In the genomic region with DNA sequence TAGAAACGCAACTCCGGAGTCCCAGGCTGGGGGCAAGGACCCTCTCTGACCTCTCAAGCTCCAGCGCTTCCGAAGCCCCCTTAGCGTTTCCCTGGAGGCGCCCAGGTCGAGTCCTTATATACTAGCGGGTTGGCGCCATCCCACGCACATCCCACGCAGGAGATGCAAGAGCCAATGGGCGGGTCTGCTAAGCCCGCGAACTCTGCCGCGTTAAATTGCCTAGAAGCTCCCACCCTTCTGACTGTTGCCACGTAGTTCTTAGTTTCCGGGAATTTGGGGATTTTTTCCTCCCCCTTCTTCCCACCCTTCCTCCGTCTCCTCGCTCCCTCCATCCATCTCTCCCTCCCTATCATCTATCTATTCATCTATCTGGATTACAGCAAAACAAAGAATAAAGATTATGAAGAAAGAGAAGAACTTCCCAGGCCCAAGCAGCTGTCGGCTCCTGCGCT, we compare ENCODE assay signal across 8 cellular contexts. TPM values are rescaled to one million over a fixed set of nuclear protein-coding genes. Genes with fewer than 3 reads are reported as not detected.
A peak's percentile ranks its signal among the peaks of the same experiment; 100 is the strongest.
DNase-seq lines count a peak whose midpoint lies in the region; ATAC-seq and TF ChIP-seq lines count a peak whose summit lies in the region.

A gene with protein sequence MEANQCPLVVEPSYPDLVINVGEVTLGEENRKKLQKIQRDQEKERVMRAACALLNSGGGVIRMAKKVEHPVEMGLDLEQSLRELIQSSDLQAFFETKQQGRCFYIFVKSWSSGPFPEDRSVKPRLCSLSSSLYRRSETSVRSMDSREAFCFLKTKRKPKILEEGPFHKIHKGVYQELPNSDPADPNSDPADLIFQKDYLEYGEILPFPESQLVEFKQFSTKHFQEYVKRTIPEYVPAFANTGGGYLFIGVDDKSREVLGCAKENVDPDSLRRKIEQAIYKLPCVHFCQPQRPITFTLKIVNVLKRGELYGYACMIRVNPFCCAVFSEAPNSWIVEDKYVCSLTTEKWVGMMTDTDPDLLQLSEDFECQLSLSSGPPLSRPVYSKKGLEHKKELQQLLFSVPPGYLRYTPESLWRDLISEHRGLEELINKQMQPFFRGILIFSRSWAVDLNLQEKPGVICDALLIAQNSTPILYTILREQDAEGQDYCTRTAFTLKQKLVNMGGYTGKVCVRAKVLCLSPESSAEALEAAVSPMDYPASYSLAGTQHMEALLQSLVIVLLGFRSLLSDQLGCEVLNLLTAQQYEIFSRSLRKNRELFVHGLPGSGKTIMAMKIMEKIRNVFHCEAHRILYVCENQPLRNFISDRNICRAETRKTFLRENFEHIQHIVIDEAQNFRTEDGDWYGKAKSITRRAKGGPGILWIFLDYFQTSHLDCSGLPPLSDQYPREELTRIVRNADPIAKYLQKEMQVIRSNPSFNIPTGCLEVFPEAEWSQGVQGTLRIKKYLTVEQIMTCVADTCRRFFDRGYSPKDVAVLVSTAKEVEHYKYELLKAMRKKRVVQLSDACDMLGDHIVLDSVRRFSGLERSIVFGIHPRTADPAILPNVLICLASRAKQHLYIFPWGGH (minus strand): TSS at position 90 of the 452 bp plus-strand sequence. CDS start 9,814 bp downstream, outside the sequence.

- ATAC-seq in GM21381 (IDR thresholded peaks at IDR 0.05; ENCODE audit: unreplicated experiment): peak; percentile 58
- ATAC-seq in activated CD4-positive, alpha-beta T cell treated with anti-CD3 and anti-CD28 coated beads for 36 hours: peak; percentile 70

- TF ChIP-seq CTCF in BJ (IDR thresholded peaks at IDR 0.05; ENCODE audit: insufficient read depth, low read depth, low read length): no peak

- CTCF ChIA-PET in BJ (lab: Yijun Ruan, JAX): interaction anchor here (0.5 kb wide), 1 partner anchor 1015 kb away, joined by 3 read pairs; no protein-coding TSS in a partner anchor
- CTCF ChIA-PET in activated CD4-positive, alpha-beta T cell treated with anti-CD3 and anti-CD28 coated beads for 36 hours (lab: Charles Lee): interaction anchor here (0.5 to 1.3 kb wide), 10 partner anchors 30 to 936 kb away, joined by 3 to 5 read pairs (median 4); a partner anchor contains a TSS

- H3K9me3 Mint-ChIP-seq in activated CD4-positive, alpha-beta T cell treated with anti-CD3 and anti-CD28 coated beads for 36 hours (ENCODE audit: low read depth): peaks cover 20% of the 10 kb centered on the region

- peaks cover 37% of the 10 kb centered on the region for H3K36me3 Mint-ChIP-seq in activated CD4-positive, alpha-beta T cell treated with anti-CD3 and anti-CD28 coated beads for 36 hours (ENCODE audit: low read depth)

- POLR2A ChIA-PET in BJ (lab: Charles Lee): no interaction called here
- POLR2A ChIA-PET in activated CD4-positive, alpha-beta T cell treated with anti-CD3 and anti-CD28 coated beads for 36 hours (lab: Charles Lee): interaction anchor here (0.5 to 2.6 kb wide), 14 partner anchors 10 to 301 kb away, joined by 3 to 32 read pairs (median 3); a partner anchor contains a TSS

- intact Hi-C loops in activated CD4-positive, alpha-beta T cell treated with anti-CD3 and anti-CD28 coated beads for 36 hours (cut with DNase I, micrococcal nuclease): loop anchor here (1.0 to 10.0 kb wide), 14 partner anchors 59 to 1171 kb away; a partner anchor contains a TSS

- H3K27me3 Mint-ChIP-seq in activated CD4-positive, alpha-beta T cell treated with anti-CD3 and anti-CD28 coated beads for 36 hours: peaks cover 1% of the 10 kb centered on the region

- H3K36me3 ChIP-seq in BJ (ENCODE audit: control insufficient read depth, insufficient read depth, low read length): peaks cover 1% of the 10 kb centered on the region; the same call in 1 of the 2 replicates

- H3K4me1 Mint-ChIP-seq in activated CD4-positive, alpha-beta T cell treated with anti-CD3 and anti-CD28 coated beads for 36 hours: peaks cover 50% of the 10 kb centered on the region

- peak within 1 kb of the TSS; percentile 85 for H3K4me3 Mint-ChIP-seq in activated CD4-positive, alpha-beta T cell treated with anti-CD3 and anti-CD28 coated beads for 36 hours

- H3K27me3 ChIP-seq in BJ (ENCODE audit: control insufficient read depth, insufficient read depth, low read length): no peaks in the 10 kb centered on the region

- H3K27ac Mint-ChIP-seq in activated CD4-positive, alpha-beta T cell treated with anti-CD3 and anti-CD28 coated beads for 36 hours: peak within 1 kb of the TSS; percentile 98

- DNase-seq in BJ (ENCODE audit: low read depth) (peak; percentile 67), NCI-H1694 treated with DMSO at 0.1 percent for 48 hours (lab: John Stamatoyannopoulos, UW) (peak; percentile 79), cerebellum (ENCODE audit: low spot score) (peak; percentile 21), kidney tubule cell (ENCODE audit: low spot score) (peak; percentile 23), SW480 (ENCODE audit: low spot score) (no peak)
- DNase-seq in activated CD4-positive, alpha-beta T cell treated with anti-CD3 and anti-CD28 coated beads for 36 hours: peak; percentile 95
- peak; percentile 76 to 86 (median 79) for DNase-seq in stimulated activated CD4-positive, alpha-beta T cell treated with anti-CD3 and anti-CD28 coated beads, Interleukin-1b, Interleukin-23, amount 100 ng/mL, for 24 hours (ENCODE audit: low read depth in 4 of 4, low spot score in 1 of 4)

- H3K4me3 ChIP-seq in BJ (ENCODE audit: low read depth, low read length): peak within 1 kb of the TSS; percentile 57

RNA-seq across cellular contexts. Expression of the gene that starts here (rescaled TPM):
- polyA plus RNA-seq in BJ (2011; rRNA removed): 14.5 and 21.2 TPM in 2 replicates
- polyA minus RNA-seq in BJ (2011; rRNA and poly(A)+ RNA removed): 13.6 and 18.3 TPM in 2 replicates
- total RNA-seq in activated CD4-positive, alpha-beta T cell treated with anti-CD3 and anti-CD28 coated beads for 36 hours: 10 to 100 TPM; 63.7 to 67.9 TPM
- total RNA-seq in cerebellum: 14.7 TPM
